ENCODE assay signal across 1 cellular context in the genomic region with DNA sequence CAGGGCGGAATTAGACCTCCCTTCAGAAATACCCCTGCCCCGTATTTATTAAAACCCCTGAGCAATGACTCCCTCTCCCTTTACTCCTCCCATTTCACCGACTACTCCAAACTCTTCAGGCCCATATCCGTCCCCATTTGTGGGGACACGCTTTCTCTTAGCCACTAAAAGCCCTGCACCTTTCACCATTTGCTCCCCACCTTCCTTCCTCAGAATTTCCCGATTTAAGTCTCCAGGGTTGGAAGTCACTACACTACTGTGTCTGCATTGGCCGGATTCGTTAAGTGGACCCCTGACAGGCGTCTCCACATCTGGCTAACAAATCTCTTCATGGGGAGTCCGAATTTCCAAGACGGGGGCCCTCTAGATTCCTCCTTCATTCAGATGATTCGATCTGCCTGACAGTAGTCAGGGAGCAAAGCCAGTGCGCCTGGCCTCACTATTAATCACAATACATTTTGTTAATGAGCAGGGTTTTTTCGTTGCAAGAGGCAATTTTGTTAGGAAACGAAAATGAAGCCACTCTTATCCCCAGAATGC.
TF ChIP-seq lines count a peak whose summit lies in the region.

No MANE protein-coding gene starts in this region.

TF ChIP-seq in GM23338, 12 proteins besides CTCF, POLR2A, EP300 and RAD21 (continued from another document):
- no peak for TF ChIP-seq ZNF114 (CRISPR knock-in tag; IDR thresholded peaks at IDR 0.05)
